Comparison of ENCODE assay signal across 8 cellular contexts in genomic region chr16:29029168-29029994, GRCh38.
DNase-seq lines count a peak whose midpoint lies in the region; FAIRE-seq lines count a peak whose summit lies in the region.

No MANE protein-coding gene starts in this region.

- H3K4me1 ChIP-seq in HAP-1 = no peaks in the 10 kb centered on the region

- DNase-seq in GM18507 (ENCODE audit: extremely low spot score, insufficient read length, low read depth) (peak; percentile 17), SIG-M5 (lab: John Stamatoyannopoulos, UW) (peak; percentile 28), kidney tubule cell (ENCODE audit: low spot score) (peak; percentile 93), NCI-H146 treated with DMSO at 0.1 percent for 48 hours (lab: John Stamatoyannopoulos, UW; ENCODE audit: unreplicated experiment) (no peak), HAP-1 (ENCODE audit: low spot score in 2 of 2) (no peak), NK-92 (lab: John Stamatoyannopoulos, UW; ENCODE audit: unreplicated experiment) (no peak)
- DNase-seq in activated naive CD4-positive, alpha-beta T cell (lab: John Stamatoyannopoulos, UW) = peak; percentile 51 to 74 (median 64)
- DNase-seq in stimulated activated CD8-positive, alpha-beta memory T cell treated with anti-CD3 and anti-CD28 coated beads, Interleukin-2, amount 100 ng/mL, for 1 hour (ENCODE audit: low read depth in 2 of 2) = peak; percentile 57 to 69

- no peak for FAIRE-seq in GM18507 (lab: Jason Lieb, UNC)

- no peaks in the 10 kb centered on the region for H3K27me3 ChIP-seq in HAP-1 (ENCODE audit: low read depth)

- H3K4me3 ChIP-seq in HAP-1 = no peak overlapping the region

- H3K9me3 ChIP-seq in HAP-1 = no peaks in the 10 kb centered on the region

- in situ Hi-C loops in HAP-1 (cut with MboI; ENCODE audit: low sequenced_read_pairs) = loop anchor here (10.0 kb wide), 1 partner anchor 625 kb away; no protein-coding TSS in a partner anchor

- H3K36me3 ChIP-seq in HAP-1 (replicated peaks) = no peaks in the 10 kb centered on the region

Comparison
In these comparisons a context has a peak if more than half of its experiments do, and no peak if none do; other contexts are left out.
1. DNase-seq: peak in GM18507 (single experiment), SIG-M5 (single experiment), activated naive CD4-positive, alpha-beta T cell (4 of 4), kidney tubule cell (single experiment) and stimulated activated CD8-positive, alpha-beta memory T cell treated with anti-CD3 and anti-CD28 coated beads, Interleukin-2, amount 100 ng/mL, for 1 hour (2 of 2); none in NCI-H146 treated with DMSO at 0.1 percent for 48 hours (single experiment), HAP-1 (0 of 2) and NK-92 (single experiment).